ENCODE assay signal across 30 cellular contexts in the genomic region with DNA sequence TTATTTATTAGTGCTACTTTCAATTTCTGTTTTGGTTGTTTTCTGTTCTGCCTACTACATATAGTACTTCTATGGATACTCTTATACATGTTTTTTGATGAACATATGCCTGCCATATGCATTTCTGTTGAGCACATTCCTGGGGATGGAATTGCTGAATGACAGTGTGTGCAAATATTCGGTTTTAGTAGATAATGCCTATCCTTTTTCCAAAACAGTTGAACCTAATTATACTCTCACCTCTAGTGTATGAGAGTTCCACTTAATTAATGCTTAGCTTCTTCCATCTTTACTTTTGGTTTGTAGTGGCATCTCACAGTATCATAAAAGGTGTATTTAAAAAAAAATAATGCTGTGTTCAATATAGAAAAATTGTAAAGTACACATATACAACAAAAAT.
"Had no signal": no experiment of that assay in that cellular context is flagged by ENCODE, and none has a peak within 500 bp of the region (broad histone marks: within the 10 kb centered on the region; RNA-seq: fewer than 3 reads in every experiment).

No MANE protein-coding gene starts in this region.

- DNase-seq: Kasumi-1, MG63, MV-4-11, NCI-H1092, NCI-H1105, NCI-H1417 treated with DMSO at 0.1 percent for 48 hours, NCI-H1436 treated with DMSO at 0.1 percent for 48 hours, NCI-H1694 treated with DMSO at 0.1 percent for 48 hours, NCI-H187 treated with DMSO at 0.1 percent for 48 hours, NCI-H2029, NCI-H2081, NCI-H2171 treated with DMSO at 0.1 percent for 48 hours, NCI-H2227 treated with DMSO at 0.1 percent for 48 hours, NCI-H345, NCI-H446, NCI-H510A treated with DMSO at 0.1 percent for 48 hours, NCI-H524 treated with DMSO at 0.1 percent for 48 hours, NCI-H526 treated with DMSO at 0.1 percent for 48 hours, NCI-H774, PC-9, SHP77, SIG-M5, SJCRH30, T-cell had no signal

- ATAC-seq: Panc1, Right ventricle myocardium inferior, SK-N-SH treated with all-trans-retinoic acid at 6 μM for 48 hours, T-cell had no signal

- H3K27me3 ChIP-seq: SJCRH30 had no signal

- H3K4me1 ChIP-seq: SJCRH30 had no signal

- H3K4me3 ChIP-seq: MG63, PC-9, SJCRH30, SK-N-MC had no signal

- FAIRE-seq: RCC 7860 had no signal

- H2AFZ ChIP-seq: PC-9 had no signal

- H3K4me2 ChIP-seq: PC-9 had no signal

- H3K9me3 ChIP-seq: MG63, SJCRH30 had no signal

- H3K36me3 ChIP-seq: MG63, SJCRH30 had no signal

- H3K27ac ChIP-seq: PC-9, RWPE1, SJCRH30, SK-N-MC had no signal
